ENCODE assay signal across 8 cellular contexts in the genomic region with DNA sequence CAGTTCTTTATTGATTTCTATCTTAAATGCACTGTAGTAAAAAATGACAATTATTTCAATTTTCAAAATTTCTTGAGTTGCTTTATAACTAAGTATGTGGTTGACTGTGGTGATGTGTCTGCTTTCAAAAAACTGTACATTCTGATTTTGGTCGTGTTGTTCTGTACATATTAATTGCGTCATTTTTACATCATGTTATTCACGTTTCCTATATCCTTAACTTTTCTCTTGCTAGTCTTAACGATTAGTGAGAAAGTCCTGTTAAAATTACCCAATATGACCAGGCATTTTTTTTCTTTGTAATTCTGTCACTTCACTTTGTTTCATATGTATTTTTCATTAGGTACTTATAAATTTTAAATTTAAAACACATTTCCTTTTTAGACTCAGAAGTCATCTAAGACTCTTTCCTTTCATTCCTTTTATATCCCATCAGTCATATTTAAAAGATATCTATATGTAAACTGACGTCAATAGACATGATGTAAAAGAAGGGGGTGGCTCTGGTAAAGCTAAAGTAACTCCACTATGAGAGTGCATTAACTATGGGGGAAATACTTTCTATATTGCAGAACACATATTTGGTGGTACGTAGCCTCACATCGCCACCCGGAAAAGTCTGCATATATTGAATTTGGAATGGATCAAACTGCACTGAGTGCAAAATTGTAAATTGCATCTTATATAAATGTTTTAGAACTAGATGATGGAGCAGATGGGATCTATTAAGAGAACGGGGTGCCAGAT. TPM values are rescaled to one million over a fixed set of nuclear protein-coding genes. Genes with fewer than 3 reads are reported as not detected.
A peak's percentile ranks its signal among the peaks of the same experiment; 100 is the strongest.
DNase-seq lines count a peak whose midpoint lies in the region; ATAC-seq and FAIRE-seq lines count a peak whose summit lies in the region.

No MANE protein-coding gene starts in this region.

- no peak for DNase-seq in activated CD8-positive, alpha-beta memory T cell treated with anti-CD3 and anti-CD28 coated beads, Interleukin-2, amount 10 ng/mL, durations not matched to agents 7 days and 5 days
- DNase-seq in activated CD8-positive, alpha-beta memory T cell treated with anti-CD3 and anti-CD28 coated beads, Interleukin-2, amount 50 U/mL, for 48 hours: no peak
- no peak for DNase-seq in activated CD4-positive, alpha-beta memory T cell treated with anti-CD3 and anti-CD28 coated beads for 36 hours
- DNase-seq in immature natural killer cell (no peak), urothelium cell line (ENCODE audit: low spot score) (no peak)
- DNase-seq in stimulated activated CD4-positive, alpha-beta T cell treated with anti-CD3 and anti-CD28 coated beads, Interleukin-2, amount 100 ng/mL, for 24 hours: no peak

- peak overlapping the region; percentile 62 for H3K4me3 ChIP-seq in thymus (ENCODE audit: low read length)

- peaks cover 24% of the 10 kb centered on the region for H3K36me3 Mint-ChIP-seq in activated CD8-positive, alpha-beta memory T cell treated with anti-CD3 and anti-CD28 coated beads, Interleukin-2, amount 10 ng/mL, durations not matched to agents 7 days and 5 days
- peaks cover 26% of the 10 kb centered on the region for H3K36me3 Mint-ChIP-seq in activated CD4-positive, alpha-beta memory T cell treated with anti-CD3 and anti-CD28 coated beads for 36 hours
- peaks cover 6 to 11% (median 8%) of the 10 kb centered on the region in 3 donors for H3K36me3 Mint-ChIP-seq in immature natural killer cell

- peaks cover 54% of the 10 kb centered on the region for H3K4me1 Mint-ChIP-seq in activated CD8-positive, alpha-beta memory T cell treated with anti-CD3 and anti-CD28 coated beads, Interleukin-2, amount 10 ng/mL, durations not matched to agents 7 days and 5 days
- peaks cover 59% of the 10 kb centered on the region for H3K4me1 Mint-ChIP-seq in activated CD4-positive, alpha-beta memory T cell treated with anti-CD3 and anti-CD28 coated beads for 36 hours (ENCODE audit: low read depth)
- H3K4me1 Mint-ChIP-seq in immature natural killer cell: peaks cover 37 to 45% of the 10 kb centered on the region in 2 donors

- no peak for ATAC-seq in activated CD8-positive, alpha-beta memory T cell treated with anti-CD3 and anti-CD28 coated beads, Interleukin-2, amount 10 ng/mL, durations not matched to agents 7 days and 5 days
- no peak for ATAC-seq in HG02610 (IDR thresholded peaks at IDR 0.05; ENCODE audit: unreplicated experiment)

- H3K27ac ChIP-seq in thymus (ENCODE audit: low read depth): no peak overlapping the region

- H3K9me3 ChIP-seq in thymus (ENCODE audit: control insufficient read depth): no peaks in the 10 kb centered on the region

- peaks cover 14% of the 10 kb centered on the region for H3K36me3 ChIP-seq in thymus (ENCODE audit: control insufficient read depth, insufficient read depth)

- 73% methylated on average over 9 of the region's 9 CpGs for WGBS in thymus

- no peak for FAIRE-seq in urothelium cell line (lab: Jason Lieb, UNC)

- peak overlapping the region; percentile 98 for H3K4me3 Mint-ChIP-seq in activated CD8-positive, alpha-beta memory T cell treated with anti-CD3 and anti-CD28 coated beads, Interleukin-2, amount 10 ng/mL, durations not matched to agents 7 days and 5 days
- peak overlapping the region; percentile 97 for H3K4me3 Mint-ChIP-seq in activated CD4-positive, alpha-beta memory T cell treated with anti-CD3 and anti-CD28 coated beads for 36 hours
- H3K4me3 Mint-ChIP-seq in immature natural killer cell: peak overlapping the region; percentile 96 to 99 (median 97)

- CTCF ChIA-PET in activated CD8-positive, alpha-beta memory T cell treated with anti-CD3 and anti-CD28 coated beads, Interleukin-2, amount 10 ng/mL, durations not matched to agents 7 days and 5 days (lab: Charles Lee): interaction anchor here (1.2 to 1.9 kb wide), 2 partner anchors 45 to 248 kb away, joined by 4 to 7 read pairs; no protein-coding TSS in a partner anchor
- CTCF ChIA-PET in activated CD4-positive, alpha-beta memory T cell treated with anti-CD3 and anti-CD28 coated beads for 36 hours (lab: Charles Lee): interaction anchor here (1.6 to 2.5 kb wide), 3 partner anchors 37 to 45 kb away, joined by 4 to 13 read pairs (median 10); no protein-coding TSS in a partner anchor

- no peaks in the 10 kb centered on the region for H3K9me3 Mint-ChIP-seq in activated CD8-positive, alpha-beta memory T cell treated with anti-CD3 and anti-CD28 coated beads, Interleukin-2, amount 10 ng/mL, durations not matched to agents 7 days and 5 days (ENCODE audit: low read depth)
- no peaks in the 10 kb centered on the region for H3K9me3 Mint-ChIP-seq in activated CD4-positive, alpha-beta memory T cell treated with anti-CD3 and anti-CD28 coated beads for 36 hours
- no peaks in the 10 kb centered on the region for H3K9me3 Mint-ChIP-seq in immature natural killer cell

- H3K4me1 ChIP-seq in thymus (ENCODE audit: control insufficient read depth, insufficient read depth, low read length): peaks cover 9% of the 10 kb centered on the region

- H3K27me3 Mint-ChIP-seq in activated CD8-positive, alpha-beta memory T cell treated with anti-CD3 and anti-CD28 coated beads, Interleukin-2, amount 10 ng/mL, durations not matched to agents 7 days and 5 days: no peaks in the 10 kb centered on the region
- H3K27me3 Mint-ChIP-seq in activated CD4-positive, alpha-beta memory T cell treated with anti-CD3 and anti-CD28 coated beads for 36 hours: no peaks in the 10 kb centered on the region
- H3K27me3 Mint-ChIP-seq in immature natural killer cell (ENCODE audit: low read depth in 3 of 3): peaks cover 8 to 13% (median 8%) of the 10 kb centered on the region in 3 donors

- intact Hi-C loops in activated CD4-positive, alpha-beta memory T cell treated with anti-CD3 and anti-CD28 coated beads for 36 hours (cut with micrococcal nuclease): loop anchor here (2.0 kb wide), 5 partner anchors 15 to 957 kb away; a partner anchor contains a TSS

- H3K27ac Mint-ChIP-seq in activated CD8-positive, alpha-beta memory T cell treated with anti-CD3 and anti-CD28 coated beads, Interleukin-2, amount 10 ng/mL, durations not matched to agents 7 days and 5 days: peak overlapping the region; percentile 99
- H3K27ac Mint-ChIP-seq in activated CD4-positive, alpha-beta memory T cell treated with anti-CD3 and anti-CD28 coated beads for 36 hours: peak overlapping the region; percentile 100
- peak overlapping the region; percentile 99 to 100 (median 99) for H3K27ac Mint-ChIP-seq in immature natural killer cell

- POLR2A ChIA-PET in activated CD4-positive, alpha-beta memory T cell treated with anti-CD3 and anti-CD28 coated beads for 36 hours (lab: Charles Lee): interaction anchor here (1.8 to 2.0 kb wide), 2 partner anchors 36 to 106 kb away, joined by 7 to 10 read pairs; no protein-coding TSS in a partner anchor

- H3K27me3 ChIP-seq in thymus (ENCODE audit: control insufficient read depth, insufficient read depth): no peaks in the 10 kb centered on the region

RNA-seq across cellular contexts. Expression of a gene that starts 1.1 kb away (rescaled TPM):
- 10 to 100 TPM; 42.4 to 43.0 TPM for total RNA-seq in activated CD8-positive, alpha-beta memory T cell treated with anti-CD3 and anti-CD28 coated beads, Interleukin-2, amount 10 ng/mL, durations not matched to agents 7 days and 5 days
- total RNA-seq in activated CD4-positive, alpha-beta memory T cell treated with anti-CD3 and anti-CD28 coated beads for 36 hours: 10 to 100 TPM; 57.7 to 58.5 TPM
- polyA plus RNA-seq in immature natural killer cell: 10 to 100 TPM; 20.3 to 41.0 (median 34.8) TPM
- 64.3 TPM for polyA plus RNA-seq in thymus
